In the genomic region with DNA sequence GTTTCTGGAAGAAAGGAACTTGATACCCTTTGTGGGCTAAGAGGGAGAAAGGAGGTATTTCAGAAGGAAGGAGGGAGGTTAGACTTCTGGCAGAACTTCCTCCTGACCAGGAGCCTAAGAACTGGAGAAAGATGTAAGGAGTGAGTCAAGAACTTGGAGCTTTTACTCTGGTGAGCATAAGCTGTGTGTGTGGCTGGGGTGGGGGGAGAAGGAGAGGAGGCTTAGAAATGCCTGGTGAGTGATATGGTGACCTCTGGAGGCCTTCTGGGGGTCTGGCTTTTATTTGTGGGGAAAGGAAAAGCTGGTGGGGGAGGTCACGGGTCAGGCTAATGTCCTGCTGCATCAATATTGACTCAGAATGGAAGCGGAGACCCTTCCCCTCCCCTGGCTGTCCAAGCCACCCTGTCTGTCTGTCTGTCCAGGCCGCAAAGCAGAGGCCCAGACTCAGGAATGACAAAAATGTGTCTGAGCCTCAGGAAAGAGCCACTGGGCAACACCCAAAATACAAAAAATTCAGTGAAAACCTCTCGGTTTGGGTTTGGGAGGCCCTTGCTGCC, we compare ENCODE assay signal across 10 cellular contexts. TPM values are rescaled to one million over a fixed set of nuclear protein-coding genes. Genes with fewer than 3 reads are reported as not detected.
DNase-seq lines count a peak whose midpoint lies in the region; TF ChIP-seq lines count a peak whose summit lies in the region.
"Had no signal": no experiment of that assay in that cellular context is flagged by ENCODE, and none has a peak within 500 bp of the region (broad histone marks: within the 10 kb centered on the region; RNA-seq: fewer than 3 reads in every experiment).

No MANE protein-coding gene starts in this region.

- H2BK15ac ChIP-seq in mesendoderm (replicated peaks; ENCODE audit: low read depth) = no peak overlapping the region

- H3K36me3 ChIP-seq in mesendoderm (ENCODE audit: control insufficient read depth, insufficient read depth, low read length) (no peaks in the 10 kb centered on the region), thyroid gland (no peaks in the 10 kb centered on the region), A673 (ENCODE audit: insufficient read depth, low read length, poor library complexity, severe bottlenecking) (no peaks in the 10 kb centered on the region)

- no peak overlapping the region for H3K4ac ChIP-seq in mesendoderm (ENCODE audit: low read depth, low read length)

- peaks cover 23% of the 10 kb centered on the region for H3K79me1 ChIP-seq in mesendoderm (ENCODE audit: low read length)

- no peak overlapping the region for H3K18ac ChIP-seq in mesendoderm (ENCODE audit: low read length)

- peak overlapping the region; percentile 81 for H3K4me3 ChIP-seq in coronary artery
- H3K4me3 ChIP-seq in mesendoderm (ENCODE audit: low read length) = no peak overlapping the region
- H3K4me3 ChIP-seq in thyroid gland (replicated peaks in 1 of 3) = no peak overlapping the region
- no peak overlapping the region for H3K4me3 ChIP-seq in A673 (ENCODE audit: low read depth, low read length, poor library complexity, severe bottlenecking)

- peak overlapping the region; percentile 30 for H3K9ac ChIP-seq in mesendoderm (ENCODE audit: low read length)

- H3K23ac ChIP-seq in mesendoderm (ENCODE audit: low read length) = no peak overlapping the region

- TF ChIP-seq CTCF in coronary artery (IDR thresholded peaks at IDR 0.05) (no peak), thyroid gland (IDR thresholded peaks at IDR 0.05) (no peak), A673 (conservative IDR thresholded peaks at IDR 0.05; ENCODE audit: low read depth, low read length) (no peak)

- H2BK120ac ChIP-seq in mesendoderm (ENCODE audit: low read depth, low read length) = peak overlapping the region; percentile 30

- no peak for TF ChIP-seq POLR2A in thyroid gland (IDR thresholded peaks at IDR 0.05)

- BruUV-seq in A673 (replicated peaks; lab: Mats Ljungman, UMichigan) = no TSS peak

- peak; percentile 14 for DNase-seq in HuH-7.5 (ENCODE audit: low spot score)
- DNase-seq in coronary artery (ENCODE audit: low spot score) = no peak
- DNase-seq in mesendoderm = peak; percentile 78
- DNase-seq in thyroid gland = no peak
- no peak for DNase-seq in activated CD4-positive, alpha-beta T cell treated with anti-CD3 and anti-CD28 coated beads, Interleukin-2, amount 50 U/mL, for 1 hour
- no peak for DNase-seq in iPS-NIHi11 (ENCODE audit: low spot score)
- DNase-seq in A673 (ENCODE audit: low spot score) = no peak
- DNase-seq in activated T-cell treated with anti-CD3 and anti-CD28 coated beads for 4 hours = no peak

- intact Hi-C loops in thyroid gland (cut with DNase I) = no loop called here
- intact Hi-C loops in A673 (cut with micrococcal nuclease; ENCODE audit: unreplicated experiment) = no loop called here

- H4K5ac ChIP-seq in mesendoderm (ENCODE audit: low read length) = no peak overlapping the region

- H3K9me3 ChIP-seq in thyroid gland = no peaks in the 10 kb centered on the region
- no peaks in the 10 kb centered on the region for H3K9me3 ChIP-seq in A673 (ENCODE audit: low read depth, low read length, poor library complexity, severe bottlenecking)

- peaks cover 50% of the 10 kb centered on the region for H3K79me2 ChIP-seq in mesendoderm (ENCODE audit: control insufficient read depth, insufficient read depth, low read length)

- H3K27me3 ChIP-seq in mesendoderm (ENCODE audit: insufficient read depth, low read length, poor library complexity) = no peaks in the 10 kb centered on the region
- no peaks in the 10 kb centered on the region for H3K27me3 ChIP-seq in thyroid gland
- H3K27me3 ChIP-seq in A673 (replicated peaks; ENCODE audit: insufficient read depth, low read depth, low read length, poor library complexity) = no peaks in the 10 kb centered on the region

- no peak overlapping the region for H3K4me2 ChIP-seq in mesendoderm (ENCODE audit: low read length)

- H4K8ac ChIP-seq in mesendoderm (ENCODE audit: low read depth, low read length) = no peak overlapping the region

- CTCF ChIA-PET in A673 (lab: Charles Lee) = interaction anchor here (0.6 to 0.7 kb wide), 2 partner anchors 9 to 121 kb away, joined by 3 to 11 read pairs; no protein-coding TSS in a partner anchor

- POLR2A ChIA-PET in A673 (lab: Charles Lee; ENCODE audit: low non-redundant PET) = no interaction called here

- H2AK5ac ChIP-seq in mesendoderm (ENCODE audit: low read length) = no peak overlapping the region

- H3K56ac ChIP-seq in mesendoderm (ENCODE audit: low read length) = peak overlapping the region; percentile 36

- no CpG with 5 or more reads among the region's 4 CpGs for WGBS in mesendoderm (ENCODE audit: extremely low coverage, insufficient coverage, low lambda C conversion rate)
- 70 to 77% methylated on average over 4 of the region's 4 CpGs for WGBS in thyroid gland, 2 donors

- H3K27ac ChIP-seq in coronary artery (peak overlapping the region; percentile 90 to 99), mesendoderm (ENCODE audit: low read depth, low read length) (peak overlapping the region; percentile 48), thyroid gland (peak overlapping the region; percentile 21 to 74 (median 68)), A673 (ENCODE audit: low read depth, low read length, poor library complexity, severe bottlenecking) (no peak overlapping the region)

- peaks cover 26% of the 10 kb centered on the region for H3K4me1 ChIP-seq in mesendoderm (ENCODE audit: control insufficient read depth, low read depth, low read length)
- H3K4me1 ChIP-seq in thyroid gland = peaks cover 11 to 15% of the 10 kb centered on the region in 2 donors
- peaks cover 21% of the 10 kb centered on the region for H3K4me1 ChIP-seq in A673 (ENCODE audit: insufficient read depth, low read length, poor library complexity, severe bottlenecking)

- no peak overlapping the region for H2BK5ac ChIP-seq in mesendoderm (ENCODE audit: low read length)

RNA-seq across cellular contexts. Expression of a gene that starts 4.8 kb away (rescaled TPM):
- 16.1 TPM for polyA plus RNA-seq in mesendoderm (2013, experiment 1 of 2)
- polyA plus RNA-seq in mesendoderm (2013, experiment 2 of 2) = 15.2 TPM
- total RNA-seq in thyroid gland (100 to 1,000 TPM in 3 of 4 donors, 10 to 100 TPM in 1; 98.5 to 161 (median 118) TPM), A673 (2021) (31.0 and 43.6 TPM in 2 replicates)

RNA-seq across cellular contexts. Expression of a gene that starts 14.3 kb away (rescaled TPM):
- polyA plus RNA-seq in mesendoderm (2013, experiment 1 of 2) = not detected
- not detected for polyA plus RNA-seq in mesendoderm (2013, experiment 2 of 2)
- total RNA-seq in thyroid gland = not detected
- total RNA-seq in A673 (2021) = not detected in 2 replicates
- total RNA-seq: frontal cortex, pulmonary artery endothelial cell had no signal

RNA-seq across cellular contexts. Expression of a gene that starts 21.9 kb away (rescaled TPM):
- polyA plus RNA-seq in mesendoderm (2013, experiment 1 of 2) = 22.6 TPM
- polyA plus RNA-seq in mesendoderm (2013, experiment 2 of 2) = 22.2 TPM
- total RNA-seq in thyroid gland = 100 to 1,000 TPM in 1 of 4 donors, 10 to 100 TPM in 3; 79.0 to 144 (median 89.8) TPM
- 96.3 and 111 TPM in 2 replicates for total RNA-seq in A673 (2021)

RNA-seq across cellular contexts. Expression of a gene that starts 44.2 kb away (rescaled TPM):
- polyA plus RNA-seq in mesendoderm (2013, experiment 1 of 2) = 10.0 TPM
- polyA plus RNA-seq in mesendoderm (2013, experiment 2 of 2) = 9.5 TPM
- total RNA-seq in thyroid gland (10 to 100 TPM; 11.8 to 48.0 (median 16.1) TPM), A673 (2021) (58.0 and 61.8 TPM in 2 replicates)

RNA-seq across cellular contexts. Expression of a gene that starts 54.5 kb away (rescaled TPM):
- 14.8 TPM for polyA plus RNA-seq in mesendoderm (2013, experiment 1 of 2)
- polyA plus RNA-seq in mesendoderm (2013, experiment 2 of 2) = 14.9 TPM
- 10 to 100 TPM in 2 of 4 donors, 1 to 10 TPM in 2; 5.6 to 10.9 (median 9.2) TPM for total RNA-seq in thyroid gland
- 57.8 and 68.6 TPM in 2 replicates for total RNA-seq in A673 (2021)

Comparison
In these comparisons a context has a peak if more than half of its experiments do, and no peak if none do; other contexts are left out.
1. DNase-seq: peak in HuH-7.5 (single experiment) and mesendoderm (single experiment); none in coronary artery (single experiment), thyroid gland (0 of 2), activated CD4-positive, alpha-beta T cell treated with anti-CD3 and anti-CD28 coated beads, Interleukin-2, amount 50 U/mL, for 1 hour (single experiment), iPS-NIHi11 (single experiment), A673 (single experiment) and activated T-cell treated with anti-CD3 and anti-CD28 coated beads for 4 hours (single experiment).